ENCODE assay signal across 18 cellular contexts in genomic region chr20:33053291-33054106, GRCh38. TPM values are rescaled to one million over a fixed set of nuclear protein-coding genes. Genes with fewer than 3 reads are reported as not detected.
DNase-seq lines count a peak whose midpoint lies in the region; ATAC-seq and TF ChIP-seq lines count a peak whose summit lies in the region.
"Had no signal": no experiment of that assay in that cellular context is flagged by ENCODE, and none has a peak within 500 bp of the region (broad histone marks: within the 10 kb centered on the region; RNA-seq: fewer than 3 reads in every experiment).

BPIFB3 (plus strand) TSS chr20:33053903; CDS start chr20:33055436, 1,533 bp downstream.

- H3K27ac ChIP-seq in HEK293 (ENCODE audit: extremely low read depth, low read depth, low read length): no peak within 1 kb of the TSS
- no peak within 1 kb of the TSS for H3K27ac ChIP-seq in endodermal cell (ENCODE audit: low read depth, low read length)
- no peak within 1 kb of the TSS for H3K27ac ChIP-seq in esophagus squamous epithelium
- H3K27ac ChIP-seq: A549 had no signal

- H3K27ac Mint-ChIP-seq in endodermal cell: no peak within 1 kb of the TSS
- H3K27ac Mint-ChIP-seq: CD8-positive, alpha-beta T cell had no signal

- H3K36me3 ChIP-seq in HEK293 (ENCODE audit: control insufficient read depth in 2 of 2, insufficient read depth in 1 of 2, low read length in 2 of 2) (no peaks in the 10 kb centered on the region), endodermal cell (ENCODE audit: control insufficient read depth, insufficient read depth, low read length) (no peaks in the 10 kb centered on the region), esophagus squamous epithelium (no peaks in the 10 kb centered on the region)
- H3K36me3 ChIP-seq: BE2C had no signal

- H3K4me1 ChIP-seq in HEK293 (ENCODE audit: control insufficient read depth, insufficient read depth, low read length) (no peaks in the 10 kb centered on the region), endodermal cell (ENCODE audit: control insufficient read depth, insufficient read depth, low read length) (no peaks in the 10 kb centered on the region), esophagus squamous epithelium (no peaks in the 10 kb centered on the region)
- H3K4me1 ChIP-seq: A549, BE2C had no signal

- H3K9me3 ChIP-seq in HEK293 (ENCODE audit: control insufficient read depth, insufficient read depth, low read depth, low read length): no peaks in the 10 kb centered on the region
- no peaks in the 10 kb centered on the region for H3K9me3 ChIP-seq in endodermal cell (ENCODE audit: control insufficient read depth, low read length)
- no peaks in the 10 kb centered on the region for H3K9me3 ChIP-seq in esophagus squamous epithelium
- H3K9me3 ChIP-seq: A549, BE2C had no signal

- no peaks in the 10 kb centered on the region for H3K9me3 Mint-ChIP-seq in endodermal cell
- H3K9me3 Mint-ChIP-seq: CD8-positive, alpha-beta T cell had no signal

- POLR2A ChIA-PET in HEK293 (lab: Yijun Ruan, JAX): no interaction called here

- H3K27me3 ChIP-seq in endodermal cell (ENCODE audit: control insufficient read depth, insufficient read depth, low read length, poor library complexity, severe bottlenecking): no peaks in the 10 kb centered on the region
- H3K27me3 ChIP-seq in esophagus squamous epithelium: peaks cover 0 to 40% (median 0%) of the 10 kb centered on the region in 4 donors

- H3K9ac ChIP-seq in endodermal cell (ENCODE audit: extremely low read depth, low read length, poor library complexity, severe bottlenecking): no peak within 1 kb of the TSS

- no peak for ATAC-seq in GM19035 (IDR thresholded peaks at IDR 0.05; ENCODE audit: unreplicated experiment)
- no peak for ATAC-seq in HG02763 (IDR thresholded peaks at IDR 0.05; ENCODE audit: unreplicated experiment)
- ATAC-seq in HG03521 (IDR thresholded peaks at IDR 0.05; ENCODE audit: unreplicated experiment): no peak
- ATAC-seq: A549; CD8-positive, alpha-beta T cell; HCT116 had no signal

- no peak for TF ChIP-seq CTCF in HEK293 (tag by site-specific recombination; IDR thresholded peaks at IDR 0.05)
- no peak for TF ChIP-seq CTCF in endodermal cell (conservative IDR thresholded peaks at IDR 0.05)
- TF ChIP-seq CTCF in esophagus squamous epithelium (IDR thresholded peaks at IDR 0.05): no peak

- intact Hi-C loops in esophagus squamous epithelium (cut with DNase I): no loop called here

- CTCF ChIA-PET in HEK293 (lab: Yijun Ruan, JAX): no interaction called here

- H3K27me3 Mint-ChIP-seq in endodermal cell (ENCODE audit: insufficient read depth): no peaks in the 10 kb centered on the region

- DNase-seq in endodermal cell: peak; percentile 57
- DNase-seq in left kidney (ENCODE audit: low read depth, low spot score): peak; percentile 11
- DNase-seq in esophagus squamous epithelium (lab: John Stamatoyannopoulos, UW): no peak
- DNase-seq: BE2C; CD8-positive, alpha-beta T cell; COR-L47; DMS153; DMS79 treated with DMSO at 0.1 percent for 48 hours; EL; GOT3 had no signal

- no peak within 1 kb of the TSS for H3K4me3 Mint-ChIP-seq in endodermal cell
- H3K4me3 Mint-ChIP-seq: CD14-positive monocyte; CD8-positive, alpha-beta T cell had no signal

- H3K36me3 Mint-ChIP-seq in endodermal cell (ENCODE audit: low read depth): no peaks in the 10 kb centered on the region
- H3K36me3 Mint-ChIP-seq: CD14-positive monocyte; CD8-positive, alpha-beta T cell had no signal

- peaks cover 30% of the 10 kb centered on the region for H3K4me1 Mint-ChIP-seq in endodermal cell
- H3K4me1 Mint-ChIP-seq: CD14-positive monocyte had no signal

- no peak within 1 kb of the TSS for H3K4me3 ChIP-seq in HEK293 (ENCODE audit: low read depth, low read length)
- no peak within 1 kb of the TSS for H3K4me3 ChIP-seq in endodermal cell (ENCODE audit: low read length)
- no peak within 1 kb of the TSS for H3K4me3 ChIP-seq in esophagus squamous epithelium
- H3K4me3 ChIP-seq: A549 had no signal

- WGBS in endodermal cell (ENCODE audit: insufficient coverage in 1 of 2, insufficient read length in 1 of 2), 2 experiments: 87 to 88% methylated on average over 12 to 25 of the region's 25 CpGs
- 80 to 89% methylated on average over 2 to 6 of the region's 25 CpGs for WGBS in esophagus squamous epithelium, 2 donors

- TF ChIP-seq POLR2A in esophagus squamous epithelium (IDR thresholded peaks at IDR 0.05): no peak

TF ChIP-seq in HEK293, 187 proteins besides CTCF, POLR2A, EP300 and RAD21:
- TF ChIP-seq EGR2 (tag by site-specific recombination; IDR thresholded peaks at IDR 0.05; ENCODE audit: low read depth) (peak; percentile 68), ZFHX2 (tag by site-specific recombination; conservative IDR thresholded peaks at IDR 0.05) (peak; percentile 58), KLF16 (tag by site-specific recombination; IDR thresholded peaks at IDR 0.05) (no peak)

RNA-seq across cellular contexts. Expression of gene BPIFB3, which starts in this region (rescaled TPM):
- total RNA-seq in endodermal cell: not detected
- not detected for polyA plus RNA-seq in endodermal cell (2013, experiment 1 of 2)
- not detected for polyA plus RNA-seq in endodermal cell (2013, experiment 2 of 2)
- not detected for total RNA-seq in esophagus squamous epithelium
- total RNA-seq: CD8-positive, alpha-beta T cell had no signal
- polyA plus RNA-seq: A549, AG04450, CD14-positive monocyte had no signal

Comparison
In these comparisons a context has a peak if more than half of its experiments do, and no peak if none do; other contexts are left out.
1. Peak in DNase-seq in endodermal cell; RNA of the gene not detected or under 1 TPM.